21 cellular contexts compared by ENCODE assay signal in the genomic region with DNA sequence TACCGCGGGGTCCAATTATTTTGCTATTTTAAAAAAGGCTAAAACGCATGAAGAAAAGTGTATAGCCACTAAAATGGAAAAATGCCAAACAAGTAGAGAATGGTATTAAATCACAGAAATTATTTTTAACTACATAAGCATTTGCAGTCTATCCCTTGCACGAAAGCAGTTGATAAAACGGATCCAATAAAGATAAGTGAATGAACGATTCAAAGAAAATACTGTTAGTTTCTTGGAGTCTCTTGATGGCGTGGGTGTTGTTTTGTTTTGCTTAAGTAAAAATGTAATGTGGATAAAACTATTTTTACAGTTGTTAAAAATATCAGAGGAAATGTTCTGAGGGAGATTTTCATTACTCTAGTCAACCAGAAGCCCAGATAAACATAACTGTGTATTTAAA. TPM values are rescaled to one million over a fixed set of nuclear protein-coding genes. Genes with fewer than 3 reads are reported as not detected.
"Had no signal": no experiment of that assay in that cellular context is flagged by ENCODE, and none has a peak within 500 bp of the region (broad histone marks: within the 10 kb centered on the region; RNA-seq: fewer than 3 reads in every experiment).

No MANE protein-coding gene starts in this region.

- H3K4me3 ChIP-seq: adrenal gland, esophagus muscularis mucosa, lower lobe of right lung, tibial artery had no signal

- H3K9me3 Mint-ChIP-seq: activated naive CD4-positive, alpha-beta T cell treated with anti-CD3 and anti-CD28 coated beads, Interleukin-2, amount 50 U/mL, for 72 hours; dendritic cell treated with granulocyte-macrophage colony-stimulating factor and Interleukin-4, amounts not matched to agents 40 ng/mL and 50 ng/mL, for 4 days had no signal

- H3K4me1 ChIP-seq: foreskin keratinocyte, lower lobe of right lung had no signal

- FAIRE-seq: endothelial cell of umbilical vein had no signal

- DNase-seq: activated CD4-positive, alpha-beta T cell treated with anti-CD3 and anti-CD28 coated beads for 1 hour; activated CD4-positive, alpha-beta T cell treated with anti-CD3 and anti-CD28 coated beads, Interleukin-2, amount 50 U/mL, for 4 hours; activated gamma-delta T cell; adrenal gland; effector CD8-positive, alpha-beta T cell; foreskin keratinocyte; hypothalamus; islet precursor cell; lower lobe of right lung; midbrain; occipital lobe; retina; stimulated activated CD4-positive, alpha-beta T cell treated with anti-CD3 and anti-CD28 coated beads, Interleukin-2, amount 100 ng/mL, for 24 hours; stimulated activated naive CD8-positive, alpha-beta T cell treated with anti-CD3 and anti-CD28 coated beads, Interleukin-15, Interleukin-2, amounts not matched to agents 100 U/mL and 50 U/mL, for 24 hours; substantia nigra; tibial artery; WERI-Rb-1 had no signal

- ATAC-seq: activated naive CD4-positive, alpha-beta T cell treated with anti-CD3 and anti-CD28 coated beads, Interleukin-2, amount 50 U/mL, for 72 hours; foreskin keratinocyte; lower lobe of right lung; stimulated activated naive CD8-positive, alpha-beta T cell treated with anti-CD3 and anti-CD28 coated beads, Interleukin-15, Interleukin-2, amounts not matched to agents 100 U/mL and 50 U/mL, for 24 hours had no signal

- H3K27me3 ChIP-seq: adrenal gland had no signal

- H3K27ac Mint-ChIP-seq: activated naive CD4-positive, alpha-beta T cell treated with anti-CD3 and anti-CD28 coated beads, Interleukin-2, amount 50 U/mL, for 72 hours; dendritic cell treated with granulocyte-macrophage colony-stimulating factor and Interleukin-4, amounts not matched to agents 40 ng/mL and 50 ng/mL, for 4 days had no signal

- H3K36me3 ChIP-seq: adrenal gland, esophagus muscularis mucosa, lower lobe of right lung, tibial artery, WERI-Rb-1 had no signal

- H3K4me3 Mint-ChIP-seq: dendritic cell treated with granulocyte-macrophage colony-stimulating factor and Interleukin-4, amounts not matched to agents 40 ng/mL and 50 ng/mL, for 4 days had no signal

- H3K9me3 ChIP-seq: adrenal gland, esophagus muscularis mucosa, lower lobe of right lung, tibial artery had no signal

- H3K36me3 Mint-ChIP-seq: activated naive CD4-positive, alpha-beta T cell treated with anti-CD3 and anti-CD28 coated beads, Interleukin-2, amount 50 U/mL, for 72 hours had no signal

- H3K27ac ChIP-seq: adrenal gland, esophagus muscularis mucosa, foreskin keratinocyte, lower lobe of right lung, tibial artery, WERI-Rb-1 had no signal

RNA-seq across cellular contexts. Expression of gene HS3ST3A1, which starts 9.3 kb away (rescaled TPM):
- total RNA-seq: activated naive CD4-positive, alpha-beta T cell treated with anti-CD3 and anti-CD28 coated beads, Interleukin-2, amount 50 U/mL, for 72 hours; endothelial cell of umbilical vein had no signal
- polyA plus RNA-seq: endothelial cell of umbilical vein, foreskin keratinocyte had no signal
